ENCODE assay signal across 1 cellular context in genomic region chr6:13766201-13766634, GRCh38.
TF ChIP-seq lines count a peak whose summit lies in the region.

No MANE protein-coding gene starts in this region.

TF ChIP-seq in K562, 482 proteins besides CTCF, POLR2A, EP300 and RAD21 (continued from another document):
- TF ChIP-seq, protein P1, sequence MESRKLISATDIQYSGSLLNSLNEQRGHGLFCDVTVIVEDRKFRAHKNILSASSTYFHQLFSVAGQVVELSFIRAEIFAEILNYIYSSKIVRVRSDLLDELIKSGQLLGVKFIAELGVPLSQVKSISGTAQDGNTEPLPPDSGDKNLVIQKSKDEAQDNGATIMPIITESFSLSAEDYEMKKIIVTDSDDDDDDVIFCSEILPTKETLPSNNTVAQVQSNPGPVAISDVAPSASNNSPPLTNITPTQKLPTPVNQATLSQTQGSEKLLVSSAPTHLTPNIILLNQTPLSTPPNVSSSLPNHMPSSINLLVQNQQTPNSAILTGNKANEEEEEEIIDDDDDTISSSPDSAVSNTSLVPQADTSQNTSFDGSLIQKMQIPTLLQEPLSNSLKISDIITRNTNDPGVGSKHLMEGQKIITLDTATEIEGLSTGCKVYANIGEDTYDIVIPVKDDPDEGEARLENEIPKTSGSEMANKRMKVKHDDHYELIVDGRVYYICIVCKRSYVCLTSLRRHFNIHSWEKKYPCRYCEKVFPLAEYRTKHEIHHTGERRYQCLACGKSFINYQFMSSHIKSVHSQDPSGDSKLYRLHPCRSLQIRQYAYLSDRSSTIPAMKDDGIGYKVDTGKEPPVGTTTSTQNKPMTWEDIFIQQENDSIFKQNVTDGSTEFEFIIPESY (CRISPR knock-in tag; IDR thresholded peaks at IDR 0.05) = peak; percentile 71
- TF ChIP-seq, protein P2, sequence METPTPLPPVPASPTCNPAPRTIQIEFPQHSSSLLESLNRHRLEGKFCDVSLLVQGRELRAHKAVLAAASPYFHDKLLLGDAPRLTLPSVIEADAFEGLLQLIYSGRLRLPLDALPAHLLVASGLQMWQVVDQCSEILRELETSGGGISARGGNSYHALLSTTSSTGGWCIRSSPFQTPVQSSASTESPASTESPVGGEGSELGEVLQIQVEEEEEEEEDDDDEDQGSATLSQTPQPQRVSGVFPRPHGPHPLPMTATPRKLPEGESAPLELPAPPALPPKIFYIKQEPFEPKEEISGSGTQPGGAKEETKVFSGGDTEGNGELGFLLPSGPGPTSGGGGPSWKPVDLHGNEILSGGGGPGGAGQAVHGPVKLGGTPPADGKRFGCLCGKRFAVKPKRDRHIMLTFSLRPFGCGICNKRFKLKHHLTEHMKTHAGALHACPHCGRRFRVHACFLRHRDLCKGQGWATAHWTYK (CRISPR knock-in tag; IDR thresholded peaks at IDR 0.05) = no peak
- TF ChIP-seq PKNOX1 (IDR thresholded peaks at IDR 0.05) (0 out of 2 replicates have a peak, but pooled peaks have one; percentile 13), BMI1 (IDR thresholded peaks at IDR 0.05; ENCODE audit: low read length) (no peak), CTBP1 (IDR thresholded peaks at IDR 0.05; ENCODE audit: borderline replicate concordance) (no peak), ZNF57 (CRISPR knock-in tag; IDR thresholded peaks at IDR 0.05) (no peak), HNRNPLL (IDR thresholded peaks at IDR 0.05; ENCODE audit: low read depth, low read length, poor library complexity, severe bottlenecking) (no peak), CCNT2 (IDR thresholded peaks at IDR 0.05; ENCODE audit: borderline replicate concordance, extremely low read depth, insufficient read length, low read depth, low read length) (no peak), YY1 (IDR thresholded peaks at IDR 0.05; ENCODE audit: borderline replicate concordance in 1 of 3, control insufficient read depth in 1 of 3, extremely low read depth in 1 of 3, insufficient read depth in 3 of 3, insufficient read length in 1 of 3, insufficient replicate concordance in 2 of 3, low read depth in 1 of 3, low read length in 2 of 3) (peak in 1 of 3 experiments; percentile 46), ETV6 (IDR thresholded peaks at IDR 0.05; ENCODE audit: borderline replicate concordance in 1 of 2, low read depth in 2 of 2, low read length in 1 of 2) (no peak), ETV6 (CRISPR knock-in tag; IDR thresholded peaks at IDR 0.05; ENCODE audit: borderline replicate concordance) (no peak), SMAD4 (CRISPR knock-in tag; conservative IDR thresholded peaks at IDR 0.05) (no peak), RCOR1 (IDR thresholded peaks at IDR 0.05; ENCODE audit: borderline replicate concordance in 1 of 2, low read depth in 2 of 2, low read length in 2 of 2) (no peak)
